In genomic region chr1:150813028-150813707, GRCh38 we compare ENCODE assay signal across 1 cellular context.
TF ChIP-seq lines count a peak whose summit lies in the region.

No MANE protein-coding gene starts in this region.

TF ChIP-seq in K562, 482 proteins besides CTCF, POLR2A, EP300 and RAD21:
- TF ChIP-seq CC2D1A (IDR thresholded peaks at IDR 0.05) (peak; percentile 63; the same call in 1 of the 2 replicates), SMC3 (conservative IDR thresholded peaks at IDR 0.05; ENCODE audit: insufficient read depth, low read depth, low read length) (peak; percentile 93), HDGF (IDR thresholded peaks at IDR 0.05) (0 out of 2 replicates have a peak, but pooled peaks have one; percentile 51), THRA (IDR thresholded peaks at IDR 0.05) (no peak), ZNF3 (CRISPR knock-in tag; IDR thresholded peaks at IDR 0.05) (no peak), DEAF1 (CRISPR knock-in tag; IDR thresholded peaks at IDR 0.05) (peak; percentile 80), NFE2 (IDR thresholded peaks at IDR 0.05; ENCODE audit: low read depth) (peak; percentile 6; the same call in 1 of the 2 replicates), CEBPB (tag; IDR thresholded peaks at IDR 0.05) (no peak), RCOR1 (IDR thresholded peaks at IDR 0.05; ENCODE audit: borderline replicate concordance in 1 of 2, low read depth in 2 of 2, low read length in 2 of 2) (0 out of 4 replicates have a peak, but pooled peaks of 1 of the 2 experiments have one; percentile 38), FOXK2 (conservative IDR thresholded peaks at IDR 0.05 in 1 of 2, IDR thresholded peaks at IDR 0.05 in 1 of 2; ENCODE audit: low read depth in 2 of 2) (0 out of 4 replicates have a peak, but pooled peaks of 1 of the 2 experiments have one; percentile 23), JUND (IDR thresholded peaks at IDR 0.05; ENCODE audit: borderline replicate concordance, low read depth, low read length) (peak; percentile 48; the same call in 1 of the 2 replicates), JUND (tag; IDR thresholded peaks at IDR 0.05; ENCODE audit: borderline replicate concordance, low read depth, low read length) (no peak; the same call in 2 of the 3 replicates), ZBTB33 (CRISPR knock-in tag; IDR thresholded peaks at IDR 0.05) (peak; percentile 68), STAG1 (CRISPR knock-in tag; IDR thresholded peaks at IDR 0.05; ENCODE audit: borderline replicate concordance) (peak; percentile 77; the same call in 1 of the 2 replicates), LARP7 (IDR thresholded peaks at IDR 0.05) (no peak), PCBP2 (IDR thresholded peaks at IDR 0.05; ENCODE audit: low read depth, low read length, poor library complexity, severe bottlenecking) (no peak), CREM (IDR thresholded peaks at IDR 0.05; ENCODE audit: low read depth) (peak; percentile 30; the same call in 1 of the 2 replicates), ZFP91 (CRISPR knock-in tag; IDR thresholded peaks at IDR 0.05) (no peak), XRCC5 (IDR thresholded peaks at IDR 0.05; ENCODE audit: low read depth, low read length) (no peak), POLR2H (tag; IDR thresholded peaks at IDR 0.05; ENCODE audit: low read depth) (no peak)
